In the genomic region with DNA sequence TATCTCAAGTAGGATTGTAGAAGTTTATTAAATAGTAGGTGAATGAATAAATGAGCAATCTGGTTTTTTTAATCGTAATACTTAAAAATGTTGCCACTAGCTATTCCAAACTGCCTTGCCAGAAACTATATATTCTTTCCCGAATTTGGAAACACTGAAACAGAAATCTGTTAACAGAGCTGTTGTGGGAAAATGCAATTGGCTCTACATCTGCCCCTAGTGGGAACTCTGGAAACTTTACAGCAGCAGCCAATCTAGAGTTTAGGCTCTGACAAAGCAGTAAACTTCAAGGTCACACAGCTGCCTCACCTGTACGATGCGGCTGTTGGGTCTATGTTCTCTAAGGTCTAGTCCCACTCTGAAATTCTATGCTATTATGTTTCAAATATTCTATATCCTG, we compare ENCODE assay signal across 8 cellular contexts.
DNase-seq lines count a peak whose midpoint lies in the region; ATAC-seq and TF ChIP-seq lines count a peak whose summit lies in the region.

No MANE protein-coding gene starts in this region.

- no peaks in the 10 kb centered on the region for H3K79me2 ChIP-seq in DOHH2 (ENCODE audit: control insufficient read depth, low read length)

- H3K27me3 ChIP-seq in DOHH2 (ENCODE audit: control insufficient read depth, low read length) = no peaks in the 10 kb centered on the region
- no peaks in the 10 kb centered on the region for H3K27me3 ChIP-seq in brain microvascular endothelial cell (replicated peaks)

- H3K36me3 ChIP-seq in DOHH2 (ENCODE audit: control insufficient read depth, low read length) (no peaks in the 10 kb centered on the region), brain microvascular endothelial cell (replicated peaks) (no peaks in the 10 kb centered on the region)

- no peak for ATAC-seq in HG02623 (IDR thresholded peaks at IDR 0.05; ENCODE audit: unreplicated experiment)

- H3K9me3 ChIP-seq in DOHH2 (ENCODE audit: control insufficient read depth, insufficient read depth, low read length) = no peaks in the 10 kb centered on the region

- in situ Hi-C loops in brain microvascular endothelial cell (cut with HindIII; ENCODE audit: low pct_ligation_motif_present, low sequenced_read_pairs) = no loop called here

- TF ChIP-seq CTCF in DOHH2 (IDR thresholded peaks at IDR 0.05; ENCODE audit: low read depth, low read length, poor library complexity, severe bottlenecking) = peak; percentile 30
- TF ChIP-seq CTCF in brain microvascular endothelial cell (IDR thresholded peaks at IDR 0.05; ENCODE audit: low read depth, low read length, missing control alignments) = peak; percentile 67

- no peaks in the 10 kb centered on the region for H3K9me2 ChIP-seq in DOHH2 (replicated peaks; ENCODE audit: control insufficient read depth, low read length)

- H3K27ac ChIP-seq in DOHH2 (ENCODE audit: low read depth, low read length) (no peak overlapping the region), brain microvascular endothelial cell (no peak overlapping the region)

- no peaks in the 10 kb centered on the region for H4K20me1 ChIP-seq in DOHH2 (ENCODE audit: control insufficient read depth, insufficient read depth, low read depth, low read length)

- H3K4me2 ChIP-seq in DOHH2 (ENCODE audit: low read length) = no peak overlapping the region

- DNase-seq in HPDE6-E6E7 (ENCODE audit: extremely low spot score) (peak; percentile 9), brain microvascular endothelial cell (no peak), middle frontal gyrus (ENCODE audit: extremely low spot score, low spot score) (peak; percentile 46), NCI-H345 treated with DMSO at 0.1 percent for 48 hours (lab: John Stamatoyannopoulos, UW; ENCODE audit: unreplicated experiment) (no peak), retina (no peak)
- DNase-seq in activated CD4-positive, alpha-beta T cell treated with anti-CD3 and anti-CD28 coated beads, Interleukin-2, amount 50 U/mL, for 48 hours = no peak

- H3K4me1 ChIP-seq in DOHH2 (ENCODE audit: control insufficient read depth, low read length) = no peaks in the 10 kb centered on the region

- H3K4me3 ChIP-seq in DOHH2 (ENCODE audit: low read length) (no peak overlapping the region), brain microvascular endothelial cell (ENCODE audit: low read depth, low read length) (no peak overlapping the region)

- H3F3A ChIP-seq in DOHH2 (ENCODE audit: control insufficient read depth, insufficient read depth) = no peaks in the 10 kb centered on the region

Comparison
In these comparisons a context has a peak if more than half of its experiments do, and no peak if none do; other contexts are left out.
1. DNase-seq: peak in HPDE6-E6E7 (single experiment) and middle frontal gyrus (single experiment); none in brain microvascular endothelial cell (single experiment), activated CD4-positive, alpha-beta T cell treated with anti-CD3 and anti-CD28 coated beads, Interleukin-2, amount 50 U/mL, for 48 hours (0 of 2), NCI-H345 treated with DMSO at 0.1 percent for 48 hours (single experiment) and retina (single experiment).